8 cellular contexts compared by ENCODE assay signal in the genomic region with DNA sequence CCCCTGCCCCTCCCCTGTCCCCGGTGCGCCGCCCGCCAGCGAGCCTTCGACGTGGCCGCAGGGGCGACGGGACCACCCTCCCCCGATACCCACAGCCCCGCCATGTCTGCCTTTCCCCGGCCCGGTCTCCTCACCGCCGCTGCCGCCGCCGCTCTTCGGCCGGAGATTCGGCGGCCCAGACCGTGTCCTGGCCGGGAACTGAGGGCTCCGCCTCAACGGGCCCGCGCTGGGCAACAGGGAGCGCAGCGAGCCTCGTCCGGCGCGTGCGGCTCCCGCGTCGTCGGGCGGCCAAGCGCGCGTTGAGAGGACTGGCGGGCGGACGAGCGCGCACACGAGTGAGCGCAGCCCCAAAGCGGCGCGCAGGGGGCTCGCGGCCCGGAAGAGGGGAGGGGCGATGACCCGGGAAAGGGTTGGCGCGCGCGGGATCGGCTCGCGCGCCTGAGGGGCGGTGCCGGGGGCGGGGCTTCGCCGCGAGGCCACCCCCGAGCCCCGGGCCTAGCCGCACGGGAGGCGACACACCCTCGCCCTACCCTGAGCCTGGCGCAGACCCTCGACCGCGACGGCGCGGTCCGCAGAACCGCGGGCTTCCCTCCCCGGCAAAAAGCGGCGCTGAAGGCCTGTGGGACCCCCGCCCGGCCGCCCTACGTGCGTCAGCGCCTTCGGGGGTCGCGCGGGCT. TPM values are rescaled to one million over a fixed set of nuclear protein-coding genes. Genes with fewer than 3 reads are reported as not detected.
DNase-seq lines count a peak whose midpoint lies in the region; ATAC-seq and TF ChIP-seq lines count a peak whose summit lies in the region.

A gene with protein sequence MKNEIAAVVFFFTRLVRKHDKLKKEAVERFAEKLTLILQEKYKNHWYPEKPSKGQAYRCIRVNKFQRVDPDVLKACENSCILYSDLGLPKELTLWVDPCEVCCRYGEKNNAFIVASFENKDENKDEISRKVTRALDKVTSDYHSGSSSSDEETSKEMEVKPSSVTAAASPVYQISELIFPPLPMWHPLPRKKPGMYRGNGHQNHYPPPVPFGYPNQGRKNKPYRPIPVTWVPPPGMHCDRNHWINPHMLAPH (minus strand): TSS at position 337 of the 677 bp plus-strand sequence. CDS start 3,757 bp downstream, outside the sequence.

- intact Hi-C loops in activated CD4-positive, alpha-beta T cell treated with anti-CD3 and anti-CD28 coated beads, Interleukin-2, amount 10 ng/mL, durations not matched to agents 24 days and 14 days (cut with micrococcal nuclease): loop anchor here (1.0 to 5.0 kb wide), 3 partner anchors 120 to 1880 kb away; a partner anchor contains a TSS
- intact Hi-C loops in left lung (cut with DNase I): loop anchor here in 1 of 2 donors (10.0 kb wide), 1 partner anchor 212 kb away; no protein-coding TSS in a partner anchor

- no peaks in the 10 kb centered on the region for H3K9me3 Mint-ChIP-seq in activated CD4-positive, alpha-beta T cell treated with anti-CD3 and anti-CD28 coated beads, Interleukin-2, amount 10 ng/mL, durations not matched to agents 24 days and 14 days

- H3K27me3 Mint-ChIP-seq in activated CD4-positive, alpha-beta T cell treated with anti-CD3 and anti-CD28 coated beads, Interleukin-2, amount 10 ng/mL, durations not matched to agents 24 days and 14 days: no peaks in the 10 kb centered on the region

- H3K27ac ChIP-seq in left lung: peak within 1 kb of the TSS; percentile 91 to 97

- peaks cover 0 to 11% of the 10 kb centered on the region in 2 donors for H3K36me3 ChIP-seq in left lung

- H3K4me3 Mint-ChIP-seq in activated CD4-positive, alpha-beta T cell treated with anti-CD3 and anti-CD28 coated beads, Interleukin-2, amount 10 ng/mL, durations not matched to agents 24 days and 14 days: peak within 1 kb of the TSS; percentile 84

- H3K4me3 ChIP-seq in left lung: peak within 1 kb of the TSS; percentile 63 to 79

- ATAC-seq in GM18868 (IDR thresholded peaks at IDR 0.05; ENCODE audit: unreplicated experiment) (peak; percentile 78), HG03097 (IDR thresholded peaks at IDR 0.05; ENCODE audit: low FRiP score, unreplicated experiment) (peak; percentile 80), left lung (peak; percentile 88)

- peaks cover 29% of the 10 kb centered on the region for H3K36me3 Mint-ChIP-seq in activated CD4-positive, alpha-beta T cell treated with anti-CD3 and anti-CD28 coated beads, Interleukin-2, amount 10 ng/mL, durations not matched to agents 24 days and 14 days (ENCODE audit: low read depth)

- peak within 1 kb of the TSS; percentile 96 for H3K27ac Mint-ChIP-seq in activated CD4-positive, alpha-beta T cell treated with anti-CD3 and anti-CD28 coated beads, Interleukin-2, amount 10 ng/mL, durations not matched to agents 24 days and 14 days

- peaks cover 45% of the 10 kb centered on the region for H3K4me1 Mint-ChIP-seq in activated CD4-positive, alpha-beta T cell treated with anti-CD3 and anti-CD28 coated beads, Interleukin-2, amount 10 ng/mL, durations not matched to agents 24 days and 14 days

- no peaks in the 10 kb centered on the region for H3K27me3 ChIP-seq in left lung

- no peaks in the 10 kb centered on the region for H3K9me3 ChIP-seq in left lung

- no peak for TF ChIP-seq CTCF in left lung (IDR thresholded peaks at IDR 0.05)

- H3K4me1 ChIP-seq in left lung: peaks cover 5 to 16% of the 10 kb centered on the region in 2 donors

- DNase-seq in AG08396 (ENCODE audit: low spot score) (peak; percentile 94), NCI-H226 (peak; percentile 80), dedifferentiated amniotic fluid mesenchymal stem cell (ENCODE audit: extremely low spot score) (peak; percentile 66), left lung (peak; percentile 86 to 93)
- peak; percentile 96 for DNase-seq in activated CD4-positive, alpha-beta T cell treated with anti-CD3 and anti-CD28 coated beads, Interleukin-2, amount 10 ng/mL, durations not matched to agents 24 days and 14 days
- peak; percentile 78 for DNase-seq in stimulated activated CD4-positive, alpha-beta T cell treated with anti-CD3 and anti-CD28 coated beads, Interleukin-2, amount 100 ng/mL, for 4 hours (ENCODE audit: low read depth)

RNA-seq across cellular contexts. Expression of the gene that starts here (rescaled TPM):
- 74.4 and 80.5 TPM in 2 replicates for total RNA-seq in activated CD4-positive, alpha-beta T cell treated with anti-CD3 and anti-CD28 coated beads, Interleukin-2, amount 10 ng/mL, durations not matched to agents 24 days and 14 days
- 10 to 100 TPM; 45.7 to 81.4 TPM for total RNA-seq in left lung

Comparison
In these comparisons a context has a peak if more than half of its experiments do, and no peak if none do; other contexts are left out.
1. Peak in every context shown above with its lines: DNase-seq, ATAC-seq, H3K4me3 ChIP-seq and H3K27ac ChIP-seq.